ENCODE assay signal across 14 cellular contexts in the genomic region with DNA sequence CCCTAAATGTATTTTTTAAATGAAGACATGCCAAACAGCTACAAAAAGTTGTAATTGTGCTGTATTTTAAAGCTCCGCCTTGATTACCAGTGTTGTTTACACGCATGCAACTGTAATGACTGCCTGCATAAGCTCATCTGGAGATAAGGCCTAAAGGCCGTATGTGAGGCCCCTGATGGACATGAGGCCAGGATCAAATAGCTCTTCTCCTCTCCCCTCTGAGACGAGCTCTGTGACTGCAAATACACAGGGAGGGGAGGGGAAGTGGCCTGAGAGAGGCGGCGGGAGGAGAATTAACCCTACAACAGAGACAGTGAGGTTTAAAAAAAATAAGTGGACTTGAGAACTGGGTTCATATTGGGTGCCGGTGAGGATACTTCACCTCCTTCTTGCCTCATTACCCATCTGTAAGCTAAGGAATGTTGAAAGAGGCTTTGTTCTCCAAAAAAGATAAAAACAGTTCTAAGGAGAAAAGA.
A peak's percentile ranks its signal among the peaks of the same experiment; 100 is the strongest.
DNase-seq lines count a peak whose midpoint lies in the region; ATAC-seq and TF ChIP-seq lines count a peak whose summit lies in the region.
"Had no signal": no experiment of that assay in that cellular context is flagged by ENCODE, and none has a peak within 500 bp of the region (broad histone marks: within the 10 kb centered on the region; RNA-seq: fewer than 3 reads in every experiment).

No MANE protein-coding gene starts in this region.

- DNase-seq in Right ventricle myocardium inferior (ENCODE audit: missing footprints) (no peak), cardiac septum (ENCODE audit: low spot score) (no peak), glutamatergic neuron (peak; percentile 26), vagina (ENCODE audit: extremely low spot score in 2 of 2) (no peak), caudate nucleus (lab: John Stamatoyannopoulos, UW) (no peak), G401 (ENCODE audit: low spot score) (no peak)
- DNase-seq: activated CD4-positive, alpha-beta memory T cell treated with anti-CD3 and anti-CD28 coated beads for 36 hours; effector memory CD4-positive, alpha-beta T cell; MV-4-11; stimulated activated CD4-positive, alpha-beta T cell treated with anti-CD3 and anti-CD28 coated beads, Interleukin-2, amount 100 ng/mL, for 24 hours; stimulated activated naive CD4-positive, alpha-beta T cell had no signal

- peaks cover 13% of the 10 kb centered on the region for H3K36me3 Mint-ChIP-seq in glutamatergic neuron (ENCODE audit: unreplicated experiment)
- H3K36me3 Mint-ChIP-seq: activated CD4-positive, alpha-beta memory T cell treated with anti-CD3 and anti-CD28 coated beads for 36 hours had no signal

- H3K4me1 ChIP-seq in muscle layer of duodenum (ENCODE audit: control insufficient read depth in 1 of 2, insufficient read depth in 2 of 2, low read length in 2 of 2) = peaks cover 4 to 11% of the 10 kb centered on the region in 2 donors
- peaks cover 7% of the 10 kb centered on the region for H3K4me1 ChIP-seq in vagina

- peak overlapping the region; percentile 93 for H3K27ac Mint-ChIP-seq in glutamatergic neuron (ENCODE audit: unreplicated experiment)
- H3K27ac Mint-ChIP-seq: activated CD4-positive, alpha-beta memory T cell treated with anti-CD3 and anti-CD28 coated beads for 36 hours; activated naive CD8-positive, alpha-beta T cell had no signal

- H3K36me3 ChIP-seq in muscle layer of duodenum (ENCODE audit: control insufficient read depth in 1 of 2, insufficient read depth in 2 of 2, low read length in 2 of 2) (no peaks in the 10 kb centered on the region), vagina (no peaks in the 10 kb centered on the region)

- intact Hi-C loops in Right ventricle myocardium inferior (cut with DNase I) (no loop called here), cardiac septum (cut with DNase I) (loop anchor here (5.0 kb wide), 1 partner anchor 145 kb away; a partner anchor contains a TSS), vagina (cut with DNase I) (no loop called here)

- H3K9me3 ChIP-seq in muscle layer of duodenum (ENCODE audit: control insufficient read depth in 1 of 2, low read length in 2 of 2) = peaks cover 0 to 3% of the 10 kb centered on the region in 2 donors
- H3K9me3 ChIP-seq in vagina = no peaks in the 10 kb centered on the region

- H3K27me3 ChIP-seq in muscle layer of duodenum (ENCODE audit: low read depth, low read length) (no peaks in the 10 kb centered on the region), vagina (no peaks in the 10 kb centered on the region)

- TF ChIP-seq POLR2A in vagina (IDR thresholded peaks at IDR 0.05) = no peak

- H3K4me3 ChIP-seq in muscle layer of duodenum (ENCODE audit: low read depth in 1 of 2, low read length in 2 of 2) (no peak overlapping the region), vagina (no peak overlapping the region)

- peak overlapping the region; percentile 69 for H3K4me3 Mint-ChIP-seq in glutamatergic neuron (ENCODE audit: unreplicated experiment)
- H3K4me3 Mint-ChIP-seq: activated CD4-positive, alpha-beta memory T cell treated with anti-CD3 and anti-CD28 coated beads for 36 hours; activated naive CD8-positive, alpha-beta T cell had no signal

- H3K9me3 Mint-ChIP-seq in glutamatergic neuron (ENCODE audit: unreplicated experiment) = peaks cover 2% of the 10 kb centered on the region
- H3K9me3 Mint-ChIP-seq: activated CD4-positive, alpha-beta memory T cell treated with anti-CD3 and anti-CD28 coated beads for 36 hours had no signal

- TF ChIP-seq CTCF in glutamatergic neuron (IDR thresholded peaks at IDR 0.05; ENCODE audit: partially characterized antibody, unreplicated experiment) (no peak), vagina (IDR thresholded peaks at IDR 0.05) (no peak)

- no peaks in the 10 kb centered on the region for H3K27me3 Mint-ChIP-seq in glutamatergic neuron (ENCODE audit: unreplicated experiment)
- H3K27me3 Mint-ChIP-seq: activated naive CD8-positive, alpha-beta T cell had no signal

- ATAC-seq in Right ventricle myocardium inferior (peak; percentile 22), HG03378 (IDR thresholded peaks at IDR 0.05; ENCODE audit: unreplicated experiment) (no peak)

- H3K4me1 Mint-ChIP-seq in glutamatergic neuron (ENCODE audit: low read depth, unreplicated experiment) = peaks cover 29% of the 10 kb centered on the region

- in situ Hi-C loops in G401 (cut with HindIII; ENCODE audit: low sequenced_read_pairs) = no loop called here

- H3K27ac ChIP-seq in muscle layer of duodenum (ENCODE audit: low read length) (peak overlapping the region; percentile 30), vagina (peak overlapping the region; percentile 68), caudate nucleus (ENCODE audit: low read depth, low read length) (no peak overlapping the region)
